ENCODE assay signal across 17 cellular contexts in genomic region chr10:102227050-102227449, GRCh38. TPM values are rescaled to one million over a fixed set of nuclear protein-coding genes. Genes with fewer than 3 reads are reported as not detected.
DNase-seq lines count a peak whose midpoint lies in the region; ATAC-seq, FAIRE-seq and TF ChIP-seq lines count a peak whose summit lies in the region.
"Had no signal": no experiment of that assay in that cellular context is flagged by ENCODE, and none has a peak within 500 bp of the region (broad histone marks: within the 10 kb centered on the region; RNA-seq: fewer than 3 reads in every experiment).

No MANE protein-coding gene starts in this region.

- peaks cover 31% of the 10 kb centered on the region for H3K4me1 ChIP-seq in adipocyte (ENCODE audit: control insufficient read depth, insufficient read depth, low read length)
- H3K4me1 ChIP-seq in esophagus muscularis mucosa: peaks cover 34 to 43% (median 42%) of the 10 kb centered on the region in 4 donors

- H3K4me3 ChIP-seq in adipocyte (ENCODE audit: low read length): peak overlapping the region; percentile 78
- no peak overlapping the region for H3K4me3 ChIP-seq in esophagus muscularis mucosa

- H3K36me3 ChIP-seq in adipocyte (ENCODE audit: control insufficient read depth, insufficient read depth, low read length, severe bottlenecking): no peaks in the 10 kb centered on the region
- no peaks in the 10 kb centered on the region for H3K36me3 ChIP-seq in esophagus muscularis mucosa
- H3K36me3 ChIP-seq: heart right ventricle, left ventricle myocardium inferior had no signal

- intact Hi-C loops in CD14-positive monocyte (cut with micrococcal nuclease) (loop anchor here in 1 of 2 donors (2.0 to 10.0 kb wide), 2 partner anchors 18 to 278 kb away; partner anchors contain the start of genes ACTR1A, GBF1 and SUFU), esophagus muscularis mucosa (cut with DNase I) (loop anchor here (5.0 kb wide), 1 partner anchor 60 kb away; no protein-coding TSS in a partner anchor)

- TF ChIP-seq EP300 in esophagus muscularis mucosa (IDR thresholded peaks at IDR 0.05): no peak

- H3K27me3 Mint-ChIP-seq in CD14-positive monocyte (ENCODE audit: low read depth in 3 of 3): peaks cover 25 to 40% (median 33%) of the 10 kb centered on the region in 3 donors
- peaks cover 22 to 53% (median 37%) of the 10 kb centered on the region in 5 donors for H3K27me3 Mint-ChIP-seq in naive thymus-derived CD8-positive, alpha-beta T cell
- peaks cover 31 to 52% of the 10 kb centered on the region in 2 donors for H3K27me3 Mint-ChIP-seq in effector memory CD8-positive, alpha-beta T cell

- peak overlapping the region; percentile 84 to 95 for H3K4me3 Mint-ChIP-seq in CD14-positive monocyte
- H3K4me3 Mint-ChIP-seq in naive thymus-derived CD8-positive, alpha-beta T cell: peak overlapping the region in 8 of 10 donors; percentile 13 to 80 (median 32)
- H3K4me3 Mint-ChIP-seq in effector memory CD8-positive, alpha-beta T cell: no peak overlapping the region

- peaks cover 0 to 10% (median 1%) of the 10 kb centered on the region in 7 donors for H3K9me3 Mint-ChIP-seq in CD14-positive monocyte
- no peaks in the 10 kb centered on the region for H3K9me3 Mint-ChIP-seq in naive thymus-derived CD8-positive, alpha-beta T cell
- no peaks in the 10 kb centered on the region for H3K9me3 Mint-ChIP-seq in effector memory CD8-positive, alpha-beta T cell
- H3K9me3 Mint-ChIP-seq: activated CD8-positive, alpha-beta T cell treated with anti-CD3 and anti-CD28 coated beads for 36 hours; stimulated activated memory B cell treated with anti-CD40 and anti-IgM and Interleukin-4, amounts not matched to agents 10 μg/mL and 1 μg/mL and 100 μg/mL, for 72 hours had no signal

- no peak for ATAC-seq in naive thymus-derived CD8-positive, alpha-beta T cell
- ATAC-seq in effector memory CD8-positive, alpha-beta T cell (replicated peaks): no peak
- ATAC-seq: activated CD8-positive, alpha-beta T cell treated with anti-CD3 and anti-CD28 coated beads for 36 hours had no signal

- TF ChIP-seq CTCF in CD14-positive monocyte (IDR thresholded peaks at IDR 0.05): no peak
- no peak for TF ChIP-seq CTCF in esophagus muscularis mucosa (IDR thresholded peaks at IDR 0.05)

- H3K27ac ChIP-seq in esophagus muscularis mucosa (replicated peaks in 1 of 4): no peak overlapping the region

- no peak for FAIRE-seq in H54 (lab: Jason Lieb, UNC)
- FAIRE-seq: GM12892 had no signal

- POLR2A ChIA-PET in naive thymus-derived CD8-positive, alpha-beta T cell (lab: Charles Lee): interaction anchor here (1.2 to 1.5 kb wide), 3 partner anchors 18 to 418 kb away, joined by 3 to 7 read pairs (median 3); partner anchors contain the start of genes GBF1 and TRIM8

- TF ChIP-seq POLR2A in H54 (IDR thresholded peaks at IDR 0.05; ENCODE audit: low read depth, low read length) (no peak), esophagus muscularis mucosa (IDR thresholded peaks at IDR 0.05; ENCODE audit: low read depth) (no peak)

- DNase-seq in CD14-positive monocyte (ENCODE audit: low spot score) (peak; percentile 79), M059J (ENCODE audit: low read depth) (peak; percentile 33), adipocyte (ENCODE audit: low read depth) (peak; percentile 82), H54 (ENCODE audit: insufficient read length, low spot score) (no peak), esophagus muscularis mucosa (ENCODE audit: extremely low spot score) (no peak)
- DNase-seq in naive thymus-derived CD8-positive, alpha-beta T cell: no peak
- no peak for DNase-seq in stimulated activated CD4-positive, alpha-beta T cell treated with anti-CD3 and anti-CD28 coated beads, Interleukin-2, amount 100 ng/mL, for 48 hours
- DNase-seq in effector memory CD8-positive, alpha-beta T cell: no peak
- DNase-seq: activated CD8-positive, alpha-beta T cell treated with anti-CD3 and anti-CD28 coated beads for 36 hours; activated naive CD4-positive, alpha-beta T cell treated with Interleukin-2 at 50 U/mL for 16 hours; heart right ventricle; left ventricle myocardium inferior; NCI-H1436 treated with DMSO at 0.1 percent for 48 hours had no signal

- peaks cover 13 to 15% of the 10 kb centered on the region in 2 donors for H3K36me3 Mint-ChIP-seq in CD14-positive monocyte
- no peaks in the 10 kb centered on the region for H3K36me3 Mint-ChIP-seq in naive thymus-derived CD8-positive, alpha-beta T cell
- H3K36me3 Mint-ChIP-seq in effector memory CD8-positive, alpha-beta T cell (ENCODE audit: insufficient read depth): no peaks in the 10 kb centered on the region
- H3K36me3 Mint-ChIP-seq: stimulated activated memory B cell treated with anti-CD40 and anti-IgM and Interleukin-4, amounts not matched to agents 10 μg/mL and 1 μg/mL and 100 μg/mL, for 72 hours had no signal

- WGBS in esophagus muscularis mucosa: 88% methylated on average over 8 of the region's 8 CpGs

- H3K9me3 ChIP-seq in adipocyte (ENCODE audit: control insufficient read depth, low read length) (no peaks in the 10 kb centered on the region), esophagus muscularis mucosa (no peaks in the 10 kb centered on the region)
- H3K9me3 ChIP-seq: heart right ventricle, left ventricle myocardium inferior had no signal

- H3K27ac Mint-ChIP-seq in CD14-positive monocyte: peak overlapping the region; percentile 29 to 96 (median 93)
- no peak overlapping the region for H3K27ac Mint-ChIP-seq in naive thymus-derived CD8-positive, alpha-beta T cell
- H3K27ac Mint-ChIP-seq in effector memory CD8-positive, alpha-beta T cell: no peak overlapping the region
- H3K27ac Mint-ChIP-seq: activated CD8-positive, alpha-beta T cell treated with anti-CD3 and anti-CD28 coated beads for 36 hours; stimulated activated memory B cell treated with anti-CD40 and anti-IgM and Interleukin-4, amounts not matched to agents 10 μg/mL and 1 μg/mL and 100 μg/mL, for 72 hours had no signal

- peaks cover 59% of the 10 kb centered on the region for H3K4me1 Mint-ChIP-seq in CD14-positive monocyte
- H3K4me1 Mint-ChIP-seq in naive thymus-derived CD8-positive, alpha-beta T cell: peaks cover 18 to 41% (median 31%) of the 10 kb centered on the region in 4 donors
- H3K4me1 Mint-ChIP-seq in effector memory CD8-positive, alpha-beta T cell (ENCODE audit: low read depth in 2 of 2): peaks cover 20 to 26% of the 10 kb centered on the region in 2 donors

- H3K27me3 ChIP-seq in adipocyte (replicated peaks; ENCODE audit: control insufficient read depth, insufficient read depth, low read length) (no peaks in the 10 kb centered on the region), esophagus muscularis mucosa (peaks cover 6 to 46% (median 19%) of the 10 kb centered on the region in 4 donors)

- H3K9ac ChIP-seq in adipocyte (ENCODE audit: low read length): peak overlapping the region; percentile 67

RNA-seq across cellular contexts. Expression of gene ELOVL3, which starts 1.0 kb away (rescaled TPM):
- polyA plus RNA-seq in CD14-positive monocyte: 1 to 10 TPM; 2.2 to 3.2 TPM
- total RNA-seq in M059J (2014; rRNA removed; shearing (Covaris generic)): 0.17 and 0.27 TPM in 2 replicates
- not detected for total RNA-seq in naive thymus-derived CD8-positive, alpha-beta T cell
- not detected for polyA plus RNA-seq in naive thymus-derived CD8-positive, alpha-beta T cell
- under 1 TPM in 1 of 4 donors, not detected in 3; 0.19 TPM for total RNA-seq in esophagus muscularis mucosa
- total RNA-seq: activated CD8-positive, alpha-beta T cell treated with anti-CD3 and anti-CD28 coated beads for 36 hours; dermis microvascular lymphatic vessel endothelial cell; left ventricle myocardium inferior; osteocyte had no signal

RNA-seq across cellular contexts. Expression of gene PITX3, which starts 14.3 kb away (rescaled TPM):
- polyA plus RNA-seq in CD14-positive monocyte: not detected
- total RNA-seq in M059J (2014; rRNA removed; shearing (Covaris generic)): not detected in 2 replicates
- total RNA-seq in naive thymus-derived CD8-positive, alpha-beta T cell: not detected
- polyA plus RNA-seq in naive thymus-derived CD8-positive, alpha-beta T cell: not detected
- total RNA-seq in esophagus muscularis mucosa: not detected
- total RNA-seq: dermis microvascular lymphatic vessel endothelial cell, osteocyte had no signal

RNA-seq across cellular contexts. Expression of gene GBF1, which starts 18.3 kb away (rescaled TPM):
- 10 to 100 TPM in 1 of 2 donors, 1 to 10 TPM in 1; 4.2 to 11.9 TPM for polyA plus RNA-seq in CD14-positive monocyte
- total RNA-seq in M059J (2014; rRNA removed; shearing (Covaris generic)): 34.4 and 54.7 TPM in 2 replicates
- total RNA-seq in naive thymus-derived CD8-positive, alpha-beta T cell: 10 to 100 TPM; 36.9 to 41.0 TPM
- 10 to 100 TPM in 2 of 3 donors, 1 to 10 TPM in 1; 6.3 to 17.1 (median 10.7) TPM for polyA plus RNA-seq in naive thymus-derived CD8-positive, alpha-beta T cell
- 10 to 100 TPM; 33.1 to 52.4 (median 40.0) TPM for total RNA-seq in esophagus muscularis mucosa

Comparison
In these comparisons a context has a peak if more than half of its experiments do, and no peak if none do; other contexts are left out.
1. DNase-seq: peak in CD14-positive monocyte (single experiment), M059J (single experiment) and adipocyte (single experiment); none in naive thymus-derived CD8-positive, alpha-beta T cell (0 of 10), stimulated activated CD4-positive, alpha-beta T cell treated with anti-CD3 and anti-CD28 coated beads, Interleukin-2, amount 100 ng/mL, for 48 hours (0 of 2), H54 (single experiment), esophagus muscularis mucosa (single experiment) and effector memory CD8-positive, alpha-beta T cell (0 of 3).
2. H3K27ac Mint-ChIP-seq: peak in CD14-positive monocyte (7 of 7); none in naive thymus-derived CD8-positive, alpha-beta T cell (0 of 10) and effector memory CD8-positive, alpha-beta T cell (0 of 2).
3. H3K4me3 Mint-ChIP-seq: peak in CD14-positive monocyte (2 of 2) and naive thymus-derived CD8-positive, alpha-beta T cell (8 of 10); none in effector memory CD8-positive, alpha-beta T cell (0 of 2).